Comparison of ENCODE assay signal across 1 cellular context in the genomic region with DNA sequence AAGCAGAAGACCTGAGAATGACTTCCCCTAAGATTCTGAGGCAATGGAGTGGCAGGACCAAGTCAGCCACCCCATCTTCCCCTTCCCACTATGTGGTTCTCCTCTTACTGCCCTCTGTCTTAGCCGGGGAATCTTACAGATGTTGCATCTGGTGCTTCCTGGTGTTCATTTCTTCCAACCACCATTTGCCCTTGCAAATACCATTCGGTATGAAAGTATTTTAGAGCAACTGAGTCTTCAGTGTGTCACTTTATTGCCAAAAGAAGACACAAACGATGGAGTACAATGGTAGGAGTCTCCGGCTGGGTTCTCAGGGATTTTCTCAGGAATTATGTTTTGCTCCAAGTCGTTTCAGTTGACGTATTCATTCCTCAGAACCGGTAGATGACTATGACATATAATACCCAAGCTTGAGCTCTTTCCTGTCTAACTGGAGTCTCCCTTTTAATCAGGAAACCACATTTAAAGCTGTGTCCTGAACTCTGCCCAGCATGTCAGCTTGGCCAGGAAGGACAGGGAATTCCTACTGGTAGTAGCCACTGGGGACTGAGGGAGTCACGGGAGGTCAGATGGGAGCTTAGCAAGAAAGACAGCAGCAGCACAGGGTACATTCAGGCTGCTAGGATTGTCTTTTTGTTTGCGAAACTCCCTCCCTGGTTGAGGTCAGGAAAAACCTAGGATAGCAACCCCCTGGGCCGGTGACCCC.
TF ChIP-seq lines count a peak whose summit lies in the region.

No MANE protein-coding gene starts in this region.

TF ChIP-seq in HepG2, 621 proteins besides CTCF, POLR2A, EP300 and RAD21 (continued from another document):
- TF ChIP-seq, protein P1, sequence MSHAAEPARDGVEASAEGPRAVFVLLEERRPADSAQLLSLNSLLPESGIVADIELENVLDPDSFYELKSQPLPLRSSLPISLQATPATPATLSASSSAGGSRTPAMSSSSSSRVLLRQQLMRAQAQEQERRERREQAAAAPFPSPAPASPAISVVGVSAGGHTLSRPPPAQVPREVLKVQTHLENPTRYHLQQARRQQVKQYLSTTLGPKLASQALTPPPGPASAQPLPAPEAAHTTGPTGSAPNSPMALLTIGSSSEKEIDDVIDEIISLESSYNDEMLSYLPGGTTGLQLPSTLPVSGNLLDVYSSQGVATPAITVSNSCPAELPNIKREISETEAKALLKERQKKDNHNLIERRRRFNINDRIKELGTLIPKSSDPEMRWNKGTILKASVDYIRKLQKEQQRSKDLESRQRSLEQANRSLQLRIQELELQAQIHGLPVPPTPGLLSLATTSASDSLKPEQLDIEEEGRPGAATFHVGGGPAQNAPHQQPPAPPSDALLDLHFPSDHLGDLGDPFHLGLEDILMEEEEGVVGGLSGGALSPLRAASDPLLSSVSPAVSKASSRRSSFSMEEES (CRISPR knock-in tag; IDR thresholded peaks at IDR 0.05), result 0 out of 2 replicates have a peak, but pooled peaks have one; percentile 52
- TF ChIP-seq, protein P2, sequence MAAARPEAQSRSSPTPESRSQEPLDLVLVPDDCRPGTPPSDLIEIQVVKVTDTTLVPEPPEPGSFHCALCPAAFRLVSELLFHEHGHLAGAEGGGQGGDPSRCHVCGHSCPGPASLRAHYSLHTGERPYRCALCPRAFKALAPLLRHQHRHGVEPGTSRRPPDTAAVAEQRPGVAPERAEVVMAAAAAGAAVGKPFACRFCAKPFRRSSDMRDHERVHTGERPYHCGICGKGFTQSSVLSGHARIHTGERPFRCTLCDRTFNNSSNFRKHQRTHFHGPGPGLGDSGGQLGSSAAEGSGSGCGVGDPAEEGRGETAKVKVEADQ (CRISPR knock-in tag; IDR thresholded peaks at IDR 0.05; ENCODE audit: borderline replicate concordance), result 0 out of 2 replicates have a peak, but pooled peaks have one; percentile 13
- TF ChIP-seq IRF2 (CRISPR knock-in tag; IDR thresholded peaks at IDR 0.05), result peak; percentile 63; the same call in 1 of the 2 replicates
- no peak for TF ChIP-seq ZNF564 (CRISPR knock-in tag; IDR thresholded peaks at IDR 0.05)
- TF ChIP-seq, protein P3, sequence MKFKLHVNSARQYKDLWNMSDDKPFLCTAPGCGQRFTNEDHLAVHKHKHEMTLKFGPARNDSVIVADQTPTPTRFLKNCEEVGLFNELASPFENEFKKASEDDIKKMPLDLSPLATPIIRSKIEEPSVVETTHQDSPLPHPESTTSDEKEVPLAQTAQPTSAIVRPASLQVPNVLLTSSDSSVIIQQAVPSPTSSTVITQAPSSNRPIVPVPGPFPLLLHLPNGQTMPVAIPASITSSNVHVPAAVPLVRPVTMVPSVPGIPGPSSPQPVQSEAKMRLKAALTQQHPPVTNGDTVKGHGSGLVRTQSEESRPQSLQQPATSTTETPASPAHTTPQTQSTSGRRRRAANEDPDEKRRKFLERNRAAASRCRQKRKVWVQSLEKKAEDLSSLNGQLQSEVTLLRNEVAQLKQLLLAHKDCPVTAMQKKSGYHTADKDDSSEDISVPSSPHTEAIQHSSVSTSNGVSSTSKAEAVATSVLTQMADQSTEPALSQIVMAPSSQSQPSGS (CRISPR knock-in tag; IDR thresholded peaks at IDR 0.05), result 0 out of 2 replicates have a peak, but pooled peaks have one; percentile 17
- TF ChIP-seq, protein P4, sequence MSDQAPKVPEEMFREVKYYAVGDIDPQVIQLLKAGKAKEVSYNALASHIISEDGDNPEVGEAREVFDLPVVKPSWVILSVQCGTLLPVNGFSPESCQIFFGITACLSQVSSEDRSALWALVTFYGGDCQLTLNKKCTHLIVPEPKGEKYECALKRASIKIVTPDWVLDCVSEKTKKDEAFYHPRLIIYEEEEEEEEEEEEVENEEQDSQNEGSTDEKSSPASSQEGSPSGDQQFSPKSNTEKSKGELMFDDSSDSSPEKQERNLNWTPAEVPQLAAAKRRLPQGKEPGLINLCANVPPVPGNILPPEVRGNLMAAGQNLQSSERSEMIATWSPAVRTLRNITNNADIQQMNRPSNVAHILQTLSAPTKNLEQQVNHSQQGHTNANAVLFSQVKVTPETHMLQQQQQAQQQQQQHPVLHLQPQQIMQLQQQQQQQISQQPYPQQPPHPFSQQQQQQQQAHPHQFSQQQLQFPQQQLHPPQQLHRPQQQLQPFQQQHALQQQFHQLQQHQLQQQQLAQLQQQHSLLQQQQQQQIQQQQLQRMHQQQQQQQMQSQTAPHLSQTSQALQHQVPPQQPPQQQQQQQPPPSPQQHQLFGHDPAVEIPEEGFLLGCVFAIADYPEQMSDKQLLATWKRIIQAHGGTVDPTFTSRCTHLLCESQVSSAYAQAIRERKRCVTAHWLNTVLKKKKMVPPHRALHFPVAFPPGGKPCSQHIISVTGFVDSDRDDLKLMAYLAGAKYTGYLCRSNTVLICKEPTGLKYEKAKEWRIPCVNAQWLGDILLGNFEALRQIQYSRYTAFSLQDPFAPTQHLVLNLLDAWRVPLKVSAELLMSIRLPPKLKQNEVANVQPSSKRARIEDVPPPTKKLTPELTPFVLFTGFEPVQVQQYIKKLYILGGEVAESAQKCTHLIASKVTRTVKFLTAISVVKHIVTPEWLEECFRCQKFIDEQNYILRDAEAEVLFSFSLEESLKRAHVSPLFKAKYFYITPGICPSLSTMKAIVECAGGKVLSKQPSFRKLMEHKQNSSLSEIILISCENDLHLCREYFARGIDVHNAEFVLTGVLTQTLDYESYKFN (CRISPR knock-in tag; conservative IDR thresholded peaks at IDR 0.05), result peak; percentile 75
- peak; percentile 77; the same call in 1 of the 2 replicates for TF ChIP-seq ZMYM3 (CRISPR knock-in tag; IDR thresholded peaks at IDR 0.05)
- no peak for TF ChIP-seq MZF1 (CRISPR knock-in tag; IDR thresholded peaks at IDR 0.05; ENCODE audit: borderline replicate concordance)
- peak; percentile 40; the same call in 1 of the 2 replicates for TF ChIP-seq FOXA3 (CRISPR knock-in tag; IDR thresholded peaks at IDR 0.05)
- TF ChIP-seq ISL2 (CRISPR knock-in tag; IDR thresholded peaks at IDR 0.05), result peak; percentile 59; the same call in 1 of the 2 replicates
- TF ChIP-seq, protein P5, sequence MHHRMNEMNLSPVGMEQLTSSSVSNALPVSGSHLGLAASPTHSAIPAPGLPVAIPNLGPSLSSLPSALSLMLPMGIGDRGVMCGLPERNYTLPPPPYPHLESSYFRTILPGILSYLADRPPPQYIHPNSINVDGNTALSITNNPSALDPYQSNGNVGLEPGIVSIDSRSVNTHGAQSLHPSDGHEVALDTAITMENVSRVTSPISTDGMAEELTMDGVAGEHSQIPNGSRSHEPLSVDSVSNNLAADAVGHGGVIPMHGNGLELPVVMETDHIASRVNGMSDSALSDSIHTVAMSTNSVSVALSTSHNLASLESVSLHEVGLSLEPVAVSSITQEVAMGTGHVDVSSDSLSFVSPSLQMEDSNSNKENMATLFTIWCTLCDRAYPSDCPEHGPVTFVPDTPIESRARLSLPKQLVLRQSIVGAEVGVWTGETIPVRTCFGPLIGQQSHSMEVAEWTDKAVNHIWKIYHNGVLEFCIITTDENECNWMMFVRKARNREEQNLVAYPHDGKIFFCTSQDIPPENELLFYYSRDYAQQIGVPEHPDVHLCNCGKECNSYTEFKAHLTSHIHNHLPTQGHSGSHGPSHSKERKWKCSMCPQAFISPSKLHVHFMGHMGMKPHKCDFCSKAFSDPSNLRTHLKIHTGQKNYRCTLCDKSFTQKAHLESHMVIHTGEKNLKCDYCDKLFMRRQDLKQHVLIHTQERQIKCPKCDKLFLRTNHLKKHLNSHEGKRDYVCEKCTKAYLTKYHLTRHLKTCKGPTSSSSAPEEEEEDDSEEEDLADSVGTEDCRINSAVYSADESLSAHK (CRISPR knock-in tag; IDR thresholded peaks at IDR 0.05; ENCODE audit: borderline replicate concordance), result no peak
- TF ChIP-seq, protein P6, sequence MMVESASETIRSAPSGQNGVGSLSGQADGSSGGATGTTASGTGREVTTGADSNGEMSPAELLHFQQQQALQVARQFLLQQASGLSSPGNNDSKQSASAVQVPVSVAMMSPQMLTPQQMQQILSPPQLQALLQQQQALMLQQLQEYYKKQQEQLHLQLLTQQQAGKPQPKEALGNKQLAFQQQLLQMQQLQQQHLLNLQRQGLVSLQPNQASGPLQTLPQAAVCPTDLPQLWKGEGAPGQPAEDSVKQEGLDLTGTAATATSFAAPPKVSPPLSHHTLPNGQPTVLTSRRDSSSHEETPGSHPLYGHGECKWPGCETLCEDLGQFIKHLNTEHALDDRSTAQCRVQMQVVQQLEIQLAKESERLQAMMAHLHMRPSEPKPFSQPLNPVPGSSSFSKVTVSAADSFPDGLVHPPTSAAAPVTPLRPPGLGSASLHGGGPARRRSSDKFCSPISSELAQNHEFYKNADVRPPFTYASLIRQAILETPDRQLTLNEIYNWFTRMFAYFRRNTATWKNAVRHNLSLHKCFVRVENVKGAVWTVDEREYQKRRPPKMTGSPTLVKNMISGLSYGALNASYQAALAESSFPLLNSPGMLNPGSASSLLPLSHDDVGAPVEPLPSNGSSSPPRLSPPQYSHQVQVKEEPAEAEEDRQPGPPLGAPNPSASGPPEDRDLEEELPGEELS (CRISPR knock-in tag; IDR thresholded peaks at IDR 0.05), result peak; percentile 65
- TF ChIP-seq SOX13 (IDR thresholded peaks at IDR 0.05), result no peak
- peak in 1 of 2 experiments; percentile 71; a peak in 2 of 4 replicates for TF ChIP-seq SOX13 (CRISPR knock-in tag; conservative IDR thresholded peaks at IDR 0.05 in 1 of 2, IDR thresholded peaks at IDR 0.05 in 1 of 2)
- peak; percentile 50; the same call in 1 of the 2 replicates for TF ChIP-seq FOSL2 (CRISPR knock-in tag; IDR thresholded peaks at IDR 0.05)
- TF ChIP-seq, protein P7, sequence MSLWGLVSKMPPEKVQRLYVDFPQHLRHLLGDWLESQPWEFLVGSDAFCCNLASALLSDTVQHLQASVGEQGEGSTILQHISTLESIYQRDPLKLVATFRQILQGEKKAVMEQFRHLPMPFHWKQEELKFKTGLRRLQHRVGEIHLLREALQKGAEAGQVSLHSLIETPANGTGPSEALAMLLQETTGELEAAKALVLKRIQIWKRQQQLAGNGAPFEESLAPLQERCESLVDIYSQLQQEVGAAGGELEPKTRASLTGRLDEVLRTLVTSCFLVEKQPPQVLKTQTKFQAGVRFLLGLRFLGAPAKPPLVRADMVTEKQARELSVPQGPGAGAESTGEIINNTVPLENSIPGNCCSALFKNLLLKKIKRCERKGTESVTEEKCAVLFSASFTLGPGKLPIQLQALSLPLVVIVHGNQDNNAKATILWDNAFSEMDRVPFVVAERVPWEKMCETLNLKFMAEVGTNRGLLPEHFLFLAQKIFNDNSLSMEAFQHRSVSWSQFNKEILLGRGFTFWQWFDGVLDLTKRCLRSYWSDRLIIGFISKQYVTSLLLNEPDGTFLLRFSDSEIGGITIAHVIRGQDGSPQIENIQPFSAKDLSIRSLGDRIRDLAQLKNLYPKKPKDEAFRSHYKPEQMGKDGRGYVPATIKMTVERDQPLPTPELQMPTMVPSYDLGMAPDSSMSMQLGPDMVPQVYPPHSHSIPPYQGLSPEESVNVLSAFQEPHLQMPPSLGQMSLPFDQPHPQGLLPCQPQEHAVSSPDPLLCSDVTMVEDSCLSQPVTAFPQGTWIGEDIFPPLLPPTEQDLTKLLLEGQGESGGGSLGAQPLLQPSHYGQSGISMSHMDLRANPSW (CRISPR knock-in tag; IDR thresholded peaks at IDR 0.05; ENCODE audit: borderline replicate concordance), result 0 out of 2 replicates have a peak, but pooled peaks have one; percentile 32
- peak; percentile 65 for TF ChIP-seq CREM (IDR thresholded peaks at IDR 0.05)
- no peak for TF ChIP-seq CREM (CRISPR knock-in tag; IDR thresholded peaks at IDR 0.05)
- peak; percentile 69; the same call in 1 of the 2 replicates for TF ChIP-seq HMG20A (CRISPR knock-in tag; IDR thresholded peaks at IDR 0.05; ENCODE audit: borderline replicate concordance)
- TF ChIP-seq, protein P8, sequence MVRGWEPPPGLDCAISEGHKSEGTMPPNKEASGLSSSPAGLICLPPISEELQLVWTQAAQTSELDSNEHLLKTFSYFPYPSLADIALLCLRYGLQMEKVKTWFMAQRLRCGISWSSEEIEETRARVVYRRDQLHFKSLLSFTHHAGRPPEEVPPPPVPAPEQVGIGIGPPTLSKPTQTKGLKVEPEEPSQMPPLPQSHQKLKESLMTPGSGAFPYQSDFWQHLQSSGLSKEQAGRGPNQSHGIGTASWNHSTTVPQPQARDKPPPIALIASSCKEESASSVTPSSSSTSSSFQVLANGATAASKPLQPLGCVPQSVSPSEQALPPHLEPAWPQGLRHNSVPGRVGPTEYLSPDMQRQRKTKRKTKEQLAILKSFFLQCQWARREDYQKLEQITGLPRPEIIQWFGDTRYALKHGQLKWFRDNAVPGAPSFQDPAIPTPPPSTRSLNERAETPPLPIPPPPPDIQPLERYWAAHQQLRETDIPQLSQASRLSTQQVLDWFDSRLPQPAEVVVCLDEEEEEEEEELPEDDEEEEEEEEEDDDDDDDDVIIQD (CRISPR knock-in tag; IDR thresholded peaks at IDR 0.05; ENCODE audit: low read depth), result peak; percentile 71
- no peak for TF ChIP-seq ZNF251 (CRISPR knock-in tag; IDR thresholded peaks at IDR 0.05)
- TF ChIP-seq, protein P9, sequence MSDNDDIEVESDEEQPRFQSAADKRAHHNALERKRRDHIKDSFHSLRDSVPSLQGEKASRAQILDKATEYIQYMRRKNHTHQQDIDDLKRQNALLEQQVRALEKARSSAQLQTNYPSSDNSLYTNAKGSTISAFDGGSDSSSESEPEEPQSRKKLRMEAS (IDR thresholded peaks at IDR 0.05), result 0 out of 2 replicates have a peak, but pooled peaks have one; percentile 48
- TF ChIP-seq SPEN (CRISPR knock-in tag; IDR thresholded peaks at IDR 0.05; ENCODE audit: low read depth), result peak; percentile 33; the same call in 1 of the 2 replicates
